7 cellular contexts compared by ENCODE assay signal in genomic region chr5:129358069-129358468, GRCh38.
"Had no signal": no experiment of that assay in that cellular context is flagged by ENCODE, and none has a peak within 500 bp of the region (broad histone marks: within the 10 kb centered on the region; RNA-seq: fewer than 3 reads in every experiment).

No MANE protein-coding gene starts in this region.

- DNase-seq: GM23248, H9, HCEC 1CT, KBM-7 had no signal

- H3K27ac ChIP-seq: GM23248, HL-60 had no signal

- ATAC-seq: HepG2 had no signal

- H3K4me3 Mint-ChIP-seq: H9, IgD-negative memory B cell had no signal

- H3K9ac ChIP-seq: GM23248 had no signal

- H2AFZ ChIP-seq: GM23248 had no signal

- H3K27ac Mint-ChIP-seq: H9, IgD-negative memory B cell had no signal

- H3K27me3 Mint-ChIP-seq: IgD-negative memory B cell had no signal

- H3K4me3 ChIP-seq: GM23248 had no signal

- H3K9me3 Mint-ChIP-seq: H9, IgD-negative memory B cell had no signal

- H3K36me3 Mint-ChIP-seq: IgD-negative memory B cell had no signal

- H3K4me1 Mint-ChIP-seq: IgD-negative memory B cell had no signal
